Comparison of ENCODE assay signal across 21 cellular contexts in the genomic region with DNA sequence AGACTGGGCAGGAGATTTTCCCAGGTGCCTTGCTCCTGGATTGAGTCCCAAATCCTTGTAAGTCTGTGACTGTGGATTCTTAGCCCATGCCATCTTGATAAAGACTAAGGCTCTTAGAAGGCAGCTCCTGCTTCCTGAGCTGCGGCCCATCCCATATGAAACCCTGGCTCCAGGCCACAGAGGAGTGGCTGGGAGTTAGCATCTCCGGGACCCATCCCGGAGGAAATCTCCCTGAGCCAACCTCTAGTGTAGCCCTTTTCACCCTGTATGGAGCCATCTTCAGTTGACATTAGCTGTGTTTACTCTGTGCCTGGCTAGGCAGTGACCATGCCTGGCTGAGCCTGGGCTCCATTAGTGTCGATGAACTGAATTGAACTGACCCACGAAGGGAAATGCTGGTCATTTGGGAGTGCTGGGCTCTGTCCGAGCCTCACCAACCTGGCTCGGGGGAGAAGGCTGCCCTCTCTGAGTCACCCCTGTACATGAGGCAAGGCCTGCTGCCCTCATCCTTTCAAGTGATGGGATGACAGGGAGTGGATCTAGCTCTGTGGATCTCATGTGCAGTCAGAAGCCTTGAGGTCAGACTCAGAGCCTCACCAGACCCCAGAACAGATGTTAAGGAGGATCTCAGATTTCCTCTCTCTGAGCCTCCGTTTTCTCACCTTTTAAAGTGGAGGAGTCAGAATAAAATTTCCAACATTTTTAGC. TPM values are rescaled to one million over a fixed set of nuclear protein-coding genes. Genes with fewer than 3 reads are reported as not detected.
DNase-seq lines count a peak whose midpoint lies in the region; ATAC-seq and TF ChIP-seq lines count a peak whose summit lies in the region.
"Had no signal": no experiment of that assay in that cellular context is flagged by ENCODE, and none has a peak within 500 bp of the region (broad histone marks: within the 10 kb centered on the region; RNA-seq: fewer than 3 reads in every experiment).

No MANE protein-coding gene starts in this region.

- H3F3A ChIP-seq in GM23248 (ENCODE audit: insufficient read depth) (0 out of 2 replicates have a peak, but pooled peaks cover 6% of the 10 kb centered on the region), smooth muscle cell (ENCODE audit: low read depth) (peaks cover 55% of the 10 kb centered on the region)

- no peaks in the 10 kb centered on the region for H4K20me1 ChIP-seq in GM23248 (ENCODE audit: insufficient read depth)
- no peaks in the 10 kb centered on the region for H4K20me1 ChIP-seq in smooth muscle cell (ENCODE audit: low read depth)

- H3K9ac ChIP-seq in GM23248 (no peak overlapping the region), smooth muscle cell (ENCODE audit: low read depth) (no peak overlapping the region)

- TF ChIP-seq CTCF in WERI-Rb-1 (IDR thresholded peaks at IDR 0.05; ENCODE audit: low read depth, low read length) (no peak), smooth muscle cell (IDR thresholded peaks at IDR 0.05; ENCODE audit: borderline replicate concordance, insufficient read depth, poor library complexity, severe bottlenecking) (no peak)

- H3K9me2 ChIP-seq in GM23248 (ENCODE audit: insufficient read depth) = no peaks in the 10 kb centered on the region

- DNase-seq in GM23248 (peak; percentile 22), WERI-Rb-1 (peak; percentile 86), left colon (peak; percentile 50 to 79), smooth muscle cell (lab: John Stamatoyannopoulos, UW; ENCODE audit: unreplicated experiment) (no peak), dedifferentiated amniotic fluid mesenchymal stem cell (ENCODE audit: extremely low spot score) (no peak), NCI-H69 (lab: John Stamatoyannopoulos, UW) (no peak)
- DNase-seq: DMS53, GDM1, Karpas-422, MG63, NCI-H1048, NCI-H1417 treated with DMSO at 0.1 percent for 48 hours, NCI-H187, NCI-H510A treated with DMSO at 0.1 percent for 48 hours, Right ventricle myocardium superior had no signal

- H3K4me1 ChIP-seq in GM23248 (ENCODE audit: insufficient read depth) = peaks cover 11% of the 10 kb centered on the region
- H3K4me1 ChIP-seq in smooth muscle cell (ENCODE audit: low read depth) = peaks cover 8% of the 10 kb centered on the region

- H3K79me2 ChIP-seq in GM23248 (ENCODE audit: insufficient read depth) = no peaks in the 10 kb centered on the region
- H3K79me2 ChIP-seq in smooth muscle cell (ENCODE audit: low read depth) = no peaks in the 10 kb centered on the region

- 56 to 69% methylated on average over 8 of the region's 8 CpGs for WGBS in GM23248 (ENCODE audit: low coverage in 1 of 2, low lambda C conversion rate in 2 of 2, missing lambda C conversion rate in 2 of 2), 2 experiments
- WGBS in smooth muscle cell (ENCODE audit: low lambda C conversion rate) = 46% methylated on average over 8 of the region's 8 CpGs

- no peak overlapping the region for H3K27ac ChIP-seq in GM23248
- H3K27ac ChIP-seq in WERI-Rb-1 = peak overlapping the region; percentile 89
- peak overlapping the region; percentile 43 for H3K27ac ChIP-seq in smooth muscle cell (ENCODE audit: low read depth)

- H2AFZ ChIP-seq in GM23248 = no peak overlapping the region
- no peak overlapping the region for H2AFZ ChIP-seq in smooth muscle cell (ENCODE audit: low read depth)

- intact Hi-C loops in left colon (cut with DNase I, micrococcal nuclease) = no loop called here

- ATAC-seq in left colon (peak; percentile 75), GM21515 (IDR thresholded peaks at IDR 0.05; ENCODE audit: unreplicated experiment) (no peak)
- ATAC-seq: A549 had no signal

- in situ Hi-C loops in GM23248 (cut with MboI) = no loop called here

- no peak overlapping the region for H3K4me3 ChIP-seq in GM23248
- no peak overlapping the region for H3K4me3 ChIP-seq in WERI-Rb-1 (ENCODE audit: low read depth, low read length)
- no peak overlapping the region for H3K4me3 ChIP-seq in smooth muscle cell
- H3K4me3 ChIP-seq: A549, MG63 had no signal

- H3K4me2 ChIP-seq in GM23248 (ENCODE audit: unreplicated experiment) (no peak overlapping the region), smooth muscle cell (peak overlapping the region; percentile 15)
- H3K4me2 ChIP-seq: A549 had no signal

- H3K36me3 ChIP-seq in GM23248 (ENCODE audit: low read depth) = no peaks in the 10 kb centered on the region
- H3K36me3 ChIP-seq in WERI-Rb-1 = no peaks in the 10 kb centered on the region
- H3K36me3 ChIP-seq in smooth muscle cell (ENCODE audit: low read depth) = no peaks in the 10 kb centered on the region
- H3K36me3 ChIP-seq: MG63 had no signal

- peaks cover 26% of the 10 kb centered on the region; the same call in 1 of the 2 replicates for H3K27me3 ChIP-seq in GM23248 (replicated peaks; ENCODE audit: insufficient read depth)
- H3K27me3 ChIP-seq in WERI-Rb-1 (ENCODE audit: insufficient read depth, low read depth, severe bottlenecking) = no peaks in the 10 kb centered on the region
- H3K27me3 ChIP-seq in smooth muscle cell (ENCODE audit: low read depth) = no peaks in the 10 kb centered on the region

- H3K9me3 ChIP-seq in GM23248 (ENCODE audit: low read depth) (no peaks in the 10 kb centered on the region), WERI-Rb-1 (ENCODE audit: severe bottlenecking) (no peaks in the 10 kb centered on the region), smooth muscle cell (replicated peaks; ENCODE audit: low read depth) (no peaks in the 10 kb centered on the region)
- H3K9me3 ChIP-seq: A549, MG63 had no signal

RNA-seq across cellular contexts. Expression of a gene that starts 37.5 kb away (rescaled TPM):
- not detected in 2 replicates for total RNA-seq in GM23248 (2014; rRNA removed; shearing (Covaris generic))
- polyA plus RNA-seq in GM23248 (2016; fragmentation: Nextera tagmentation; extraction: Ambion mirVana) (not detected in 2 replicates), smooth muscle cell (2.9 and 4.4 TPM in 2 replicates)
- total RNA-seq in left colon (1 to 10 TPM; 1.1 to 1.9 TPM), smooth muscle cell (1.8 and 2.0 TPM in 2 replicates)
- total RNA-seq: B cell, OCI-LY7, SK-MEL-5 had no signal
- polyA plus RNA-seq: CD14-positive monocyte had no signal

Comparison
In these comparisons a context has a peak if more than half of its experiments do, and no peak if none do; other contexts are left out.
1. DNase-seq: peak in GM23248 (single experiment), WERI-Rb-1 (single experiment) and left colon (2 of 2); none in smooth muscle cell (single experiment), dedifferentiated amniotic fluid mesenchymal stem cell (single experiment) and NCI-H69 (single experiment).